8 cellular contexts compared by ENCODE assay signal in genomic region chr1:9874959-9875635, GRCh38. TPM values are rescaled to one million over a fixed set of nuclear protein-coding genes. Genes with fewer than 3 reads are reported as not detected.
DNase-seq lines count a peak whose midpoint lies in the region; ATAC-seq and TF ChIP-seq lines count a peak whose summit lies in the region.

No MANE protein-coding gene starts in this region.

- no peaks in the 10 kb centered on the region for H3K27me3 ChIP-seq in CD4-positive, CD25-positive, alpha-beta regulatory T cell (ENCODE audit: control insufficient read depth, insufficient read depth, low read length)
- no peaks in the 10 kb centered on the region for H3K27me3 ChIP-seq in HAP-1 (ENCODE audit: low read depth)

- H3K9me3 Mint-ChIP-seq in CD4-positive, CD25-positive, alpha-beta regulatory T cell = peaks cover 0 to 1% (median 0%) of the 10 kb centered on the region in 7 donors

- peak; percentile 64 to 76 (median 69) for DNase-seq in CD4-positive, CD25-positive, alpha-beta regulatory T cell
- peak; percentile 73 to 88 for DNase-seq in HAP-1 (ENCODE audit: low spot score in 2 of 2)
- DNase-seq in NCI-H345 (lab: John Stamatoyannopoulos, UW) = peak; percentile 72
- DNase-seq in activated CD4-positive, alpha-beta T cell treated with anti-CD3 and anti-CD28 coated beads for 4 hours = peak; percentile 67 to 72
- DNase-seq in coronary artery (ENCODE audit: low spot score) = no peak
- DNase-seq in left kidney (ENCODE audit: low read depth, low spot score) = peak; percentile 92
- peak; percentile 70 for DNase-seq in stimulated activated CD4-positive, alpha-beta T cell treated with anti-CD3 and anti-CD28 coated beads, Interleukin-4, amount 100 ng/mL, for 1 hour

- in situ Hi-C loops in HAP-1 (cut with MboI; ENCODE audit: low sequenced_read_pairs) = loop anchor here (10.0 kb wide), 1 partner anchor 550 kb away; no protein-coding TSS in a partner anchor

- H3K27me3 Mint-ChIP-seq in CD4-positive, CD25-positive, alpha-beta regulatory T cell = no peaks in the 10 kb centered on the region

- H3K27ac Mint-ChIP-seq in CD4-positive, CD25-positive, alpha-beta regulatory T cell = peak overlapping the region in 1 of 3 donors; percentile 31

- no peak overlapping the region for H3K27ac ChIP-seq in CD4-positive, CD25-positive, alpha-beta regulatory T cell (ENCODE audit: insufficient read depth, low read length, poor library complexity, severe bottlenecking)
- no peak overlapping the region for H3K27ac ChIP-seq in coronary artery

- peaks cover 5% of the 10 kb centered on the region for H3K36me3 ChIP-seq in CD4-positive, CD25-positive, alpha-beta regulatory T cell (ENCODE audit: control insufficient read depth, insufficient read depth, low read length)
- H3K36me3 ChIP-seq in HAP-1 (replicated peaks) = no peaks in the 10 kb centered on the region

- TF ChIP-seq CTCF in coronary artery (IDR thresholded peaks at IDR 0.05) = peak; percentile 87

- peaks cover 4% of the 10 kb centered on the region for H3K4me1 ChIP-seq in CD4-positive, CD25-positive, alpha-beta regulatory T cell (ENCODE audit: control insufficient read depth, insufficient read depth, low read length, poor library complexity, severe bottlenecking)
- no peaks in the 10 kb centered on the region for H3K4me1 ChIP-seq in HAP-1

- H3K4me3 Mint-ChIP-seq in CD4-positive, CD25-positive, alpha-beta regulatory T cell = peak overlapping the region in 1 of 4 donors; percentile 69

- no peak overlapping the region for H3K4me3 ChIP-seq in CD4-positive, CD25-positive, alpha-beta regulatory T cell (ENCODE audit: low read depth, low read length)
- H3K4me3 ChIP-seq in HAP-1 (no peak overlapping the region), coronary artery (peak overlapping the region; percentile 44)

- no peaks in the 10 kb centered on the region for H3K9me3 ChIP-seq in CD4-positive, CD25-positive, alpha-beta regulatory T cell (ENCODE audit: control insufficient read depth in 2 of 2, low read length in 2 of 2)
- H3K9me3 ChIP-seq in HAP-1 = no peaks in the 10 kb centered on the region

- peaks cover 0 to 8% (median 5%) of the 10 kb centered on the region in 4 donors for H3K4me1 Mint-ChIP-seq in CD4-positive, CD25-positive, alpha-beta regulatory T cell

- ATAC-seq in CD4-positive, CD25-positive, alpha-beta regulatory T cell (ENCODE audit: low read depth in 2 of 2) = peak; percentile 77 to 86
- ATAC-seq in HG03565 (IDR thresholded peaks at IDR 0.05; ENCODE audit: unreplicated experiment) = no peak

- H3K36me3 Mint-ChIP-seq in CD4-positive, CD25-positive, alpha-beta regulatory T cell = peaks cover 6% of the 10 kb centered on the region

RNA-seq across cellular contexts. Expression of gene CTNNBIP1, which starts 35.0 kb away (rescaled TPM):
- 9.6 TPM for total RNA-seq in CD4-positive, CD25-positive, alpha-beta regulatory T cell
- 1 to 10 TPM; 5.9 to 9.5 (median 8.4) TPM for polyA plus RNA-seq in CD4-positive, CD25-positive, alpha-beta regulatory T cell

RNA-seq across cellular contexts. Expression of gene CLSTN1, which starts 51.3 kb away (rescaled TPM):
- total RNA-seq in CD4-positive, CD25-positive, alpha-beta regulatory T cell = 106 TPM
- polyA plus RNA-seq in CD4-positive, CD25-positive, alpha-beta regulatory T cell = 10 to 100 TPM; 19.2 to 25.4 (median 22.3) TPM
